In the genomic region with DNA sequence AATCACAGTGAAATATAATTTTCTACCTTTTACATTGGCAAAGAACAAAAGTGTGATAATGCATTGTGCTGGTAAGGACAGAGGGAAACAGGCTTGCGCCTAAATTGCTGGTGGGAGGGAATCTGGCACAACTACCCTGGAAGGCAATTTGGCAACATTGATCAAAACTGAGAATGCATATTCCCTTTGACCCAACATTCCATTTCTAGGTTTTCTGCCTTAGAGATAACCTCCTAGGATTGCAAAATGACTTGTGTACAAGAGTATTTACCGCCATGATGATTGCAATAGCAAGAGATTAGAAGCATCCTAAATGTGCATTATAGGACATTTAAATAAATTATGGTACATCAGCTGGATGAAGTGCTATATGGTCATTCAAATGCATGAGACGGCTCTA, we compare ENCODE assay signal across 28 cellular contexts.
"Had no signal": no experiment of that assay in that cellular context is flagged by ENCODE, and none has a peak within 500 bp of the region (broad histone marks: within the 10 kb centered on the region; RNA-seq: fewer than 3 reads in every experiment).

No MANE protein-coding gene starts in this region.

- H3K9me3 Mint-ChIP-seq: natural killer cell; nephron; neural progenitor cell; stimulated activated effector memory CD8-positive, alpha-beta T cell treated with anti-CD3 and anti-CD28 coated beads, Interleukin-12 subunit alpha, Interleukin-12 subunit beta, amount 100 ng/mL, for 72 hours; stimulated activated naive B cell treated with anti-CD40 and anti-IgM and Interleukin-4, amounts not matched to agents 10 μg/mL and 1 μg/mL and 100 μg/mL, for 72 hours; stimulated activated naive CD8-positive, alpha-beta T cell treated with anti-CD3 and anti-CD28 coated beads, Interleukin-15, Interleukin-2, amounts not matched to agents 100 ng/mL and 50 ng/mL, for 24 hours; type B pancreatic cell had no signal

- H3K36me3 Mint-ChIP-seq: naive thymus-derived CD4-positive, alpha-beta T cell; natural killer cell; neural progenitor cell; stimulated activated effector memory CD8-positive, alpha-beta T cell treated with anti-CD3 and anti-CD28 coated beads, Interleukin-12 subunit alpha, Interleukin-12 subunit beta, amount 100 ng/mL, for 72 hours; stimulated activated naive B cell treated with anti-CD40 and anti-IgM and Interleukin-4, amounts not matched to agents 10 μg/mL and 1 μg/mL and 100 μg/mL, for 72 hours; type B pancreatic cell had no signal

- H3K9me3 ChIP-seq: ovary, psoas muscle, right lobe of liver, sigmoid colon, stomach, thoracic aorta, thyroid gland, tibial nerve, upper lobe of right lung, uterus had no signal

- H3K27me3 ChIP-seq: neural progenitor cell, ovary, right lobe of liver, sigmoid colon, stomach, thyroid gland, tibial nerve, upper lobe of right lung, uterus had no signal

- H3K27ac Mint-ChIP-seq: naive thymus-derived CD4-positive, alpha-beta T cell; natural killer cell; nephron; neural progenitor cell; progenitor cell of endocrine pancreas; stimulated activated effector memory CD8-positive, alpha-beta T cell treated with anti-CD3 and anti-CD28 coated beads, Interleukin-12 subunit alpha, Interleukin-12 subunit beta, amount 100 ng/mL, for 72 hours; stimulated activated naive B cell treated with anti-CD40 and anti-IgM and Interleukin-4, amounts not matched to agents 10 μg/mL and 1 μg/mL and 100 μg/mL, for 72 hours; stimulated activated naive CD8-positive, alpha-beta T cell treated with anti-CD3 and anti-CD28 coated beads, Interleukin-15, Interleukin-2, amounts not matched to agents 100 ng/mL and 50 ng/mL, for 24 hours; type B pancreatic cell had no signal

- H3K27ac ChIP-seq: neural progenitor cell, ovary, parathyroid adenoma, psoas muscle, right lobe of liver, sigmoid colon, stomach, thoracic aorta, thyroid gland, tibial nerve, upper lobe of right lung, uterus had no signal

- H3K4me1 Mint-ChIP-seq: natural killer cell; stimulated activated effector memory CD8-positive, alpha-beta T cell treated with anti-CD3 and anti-CD28 coated beads, Interleukin-12 subunit alpha, Interleukin-12 subunit beta, amount 100 ng/mL, for 72 hours had no signal

- H3K9ac ChIP-seq: neural progenitor cell, parathyroid adenoma had no signal

- H3K79me2 ChIP-seq: parathyroid adenoma had no signal

- H2AFZ ChIP-seq: neural progenitor cell, parathyroid adenoma had no signal

- H3K4me3 Mint-ChIP-seq: naive thymus-derived CD4-positive, alpha-beta T cell; natural killer cell; nephron; neural progenitor cell; stimulated activated effector memory CD8-positive, alpha-beta T cell treated with anti-CD3 and anti-CD28 coated beads, Interleukin-12 subunit alpha, Interleukin-12 subunit beta, amount 100 ng/mL, for 72 hours; stimulated activated naive B cell treated with anti-CD40 and anti-IgM and Interleukin-4, amounts not matched to agents 10 μg/mL and 1 μg/mL and 100 μg/mL, for 72 hours; stimulated activated naive CD8-positive, alpha-beta T cell treated with anti-CD3 and anti-CD28 coated beads, Interleukin-15, Interleukin-2, amounts not matched to agents 100 ng/mL and 50 ng/mL, for 24 hours; type B pancreatic cell had no signal

- H3K4me1 ChIP-seq: neural progenitor cell, parathyroid adenoma, psoas muscle, sigmoid colon, tibial nerve, uterus had no signal

- H3K4me2 ChIP-seq: neural progenitor cell had no signal

- DNase-seq: naive thymus-derived CD4-positive, alpha-beta T cell; natural killer cell; occipital lobe; ovary; psoas muscle; right cardiac atrium; right lobe of liver; sigmoid colon; small intestine; stimulated activated CD4-positive, alpha-beta T cell treated with anti-CD3 and anti-CD28 coated beads, Interleukin-15, amount 100 ng/mL, for 24 hours; stimulated activated CD4-positive, alpha-beta T cell treated with anti-CD3 and anti-CD28 coated beads, Interleukin-2, amount 100 ng/mL, for 24 hours; stimulated activated CD4-positive, alpha-beta T cell treated with anti-CD3 and anti-CD28 coated beads, Interleukin-2, amount 100 ng/mL, for 48 hours; stimulated activated CD4-positive, alpha-beta T cell treated with anti-CD3 and anti-CD28 coated beads, Interleukin-4, amount 100 ng/mL, for 24 hours; stimulated activated naive B cell treated with anti-CD40 and anti-IgM and Interleukin-4, amounts not matched to agents 10 μg/mL and 1 μg/mL and 100 μg/mL, for 72 hours; stimulated activated naive CD4-positive, alpha-beta T cell treated with Interleukin-2 at 50 U/mL for 16 hours; stomach; thyroid gland; upper lobe of right lung; uterus had no signal

- H3K4me3 ChIP-seq: neural progenitor cell, ovary, psoas muscle, right lobe of liver, sigmoid colon, stomach, thoracic aorta, thyroid gland, tibial nerve, upper lobe of right lung, uterus had no signal

- H3K36me3 ChIP-seq: neural progenitor cell, ovary, right lobe of liver, sigmoid colon, stomach, thoracic aorta, thyroid gland, tibial nerve, upper lobe of right lung, uterus had no signal

- ATAC-seq: naive thymus-derived CD4-positive, alpha-beta T cell; natural killer cell; right lobe of liver; stimulated activated effector memory CD8-positive, alpha-beta T cell treated with anti-CD3 and anti-CD28 coated beads, Interleukin-12 subunit alpha, Interleukin-12 subunit beta, amount 100 ng/mL, for 72 hours; stimulated activated naive B cell treated with anti-CD40 and anti-IgM and Interleukin-4, amounts not matched to agents 10 μg/mL and 1 μg/mL and 100 μg/mL, for 72 hours; upper lobe of right lung had no signal
